ENCODE assay signal across 24 cellular contexts in the genomic region with DNA sequence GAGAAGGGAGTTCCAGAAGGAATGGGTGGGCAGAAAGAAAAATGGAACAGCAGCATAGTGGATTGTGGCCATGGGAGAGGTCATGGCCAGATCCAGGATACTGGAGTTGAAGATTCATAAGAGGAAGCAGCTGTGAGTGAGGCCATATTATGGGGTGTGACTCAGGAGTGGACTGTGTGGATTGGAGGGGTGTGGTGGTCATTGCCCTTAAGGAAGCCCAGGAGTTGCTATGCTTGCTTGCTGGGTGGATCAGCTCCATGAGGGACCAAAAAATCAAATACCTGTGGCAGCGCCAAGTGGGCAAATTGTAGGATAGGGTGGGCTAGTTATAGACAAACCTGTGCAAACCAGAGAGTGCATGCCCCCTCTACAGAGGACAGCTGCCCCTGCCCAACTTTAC. TPM values are rescaled to one million over a fixed set of nuclear protein-coding genes. Genes with fewer than 3 reads are reported as not detected.
A peak's percentile ranks its signal among the peaks of the same experiment; 100 is the strongest.
DNase-seq lines count a peak whose midpoint lies in the region; ATAC-seq and TF ChIP-seq lines count a peak whose summit lies in the region.
"Had no signal": no experiment of that assay in that cellular context is flagged by ENCODE, and none has a peak within 500 bp of the region (broad histone marks: within the 10 kb centered on the region; RNA-seq: fewer than 3 reads in every experiment).

No MANE protein-coding gene starts in this region.

- TF ChIP-seq POLR2A in spleen (IDR thresholded peaks at IDR 0.05) = no peak

- no peak overlapping the region for H3K27ac ChIP-seq in H9 (ENCODE audit: insufficient read length, low read depth, low read length)
- H3K27ac ChIP-seq in PC-3 (ENCODE audit: low read length) = no peak overlapping the region
- H3K27ac ChIP-seq in spleen = no peak overlapping the region

- BruUV-seq in PC-3 (replicated peaks; lab: Mats Ljungman, UMichigan) = no TSS peak

- H2AK5ac ChIP-seq in H9 (ENCODE audit: insufficient read length, low read length) = no peak overlapping the region

- no peak for DNase-seq in H9
- peak; percentile 52 for DNase-seq in PC-3
- DNase-seq in progenitor cell of endocrine pancreas (ENCODE audit: low spot score, unreplicated experiment) = no peak
- no peak for DNase-seq in activated effector memory CD4-positive, alpha-beta T cell treated with Interleukin-2 at 50 U/mL for 16 hours
- DNase-seq in spleen = no peak
- DNase-seq in D341Med (ENCODE audit: low spot score) = no peak
- DNase-seq in activated T-cell treated with anti-CD3 and anti-CD28 coated beads for 4 hours = no peak
- DNase-seq: activated CD4-positive, alpha-beta T cell treated with anti-CD3 and anti-CD28 coated beads, Interleukin-2, amount 50 U/mL, for 48 hours; activated CD8-positive, alpha-beta memory T cell treated with anti-CD3 and anti-CD28 coated beads, Interleukin-2, amount 50 U/mL, for 48 hours; CD4-positive, CD25-positive, alpha-beta regulatory T cell; DMS 273 treated with DMSO at 0.1 percent for 48 hours; foreskin melanocyte; hypothalamus; NCI-H1105; NCI-H2029 treated with DMSO at 0.1 percent for 48 hours; NCI-H345; posterior cingulate gyrus; sigmoid colon; stimulated activated naive CD8-positive, alpha-beta T cell treated with anti-CD3 and anti-CD28 coated beads, Interleukin-15, amount 100 ng/mL, for 72 hours; thyroid gland had no signal

- H3K27me3 ChIP-seq in H9 (ENCODE audit: insufficient read depth, low read length) (no peaks in the 10 kb centered on the region), PC-3 (ENCODE audit: low read length) (no peaks in the 10 kb centered on the region), spleen (replicated peaks in 1 of 7) (no peaks in the 10 kb centered on the region)
- H3K27me3 ChIP-seq: sigmoid colon, thyroid gland had no signal

- H3K56ac ChIP-seq in H9 (ENCODE audit: insufficient read length, low read depth, low read length) = no peak overlapping the region

- H4K5ac ChIP-seq in H9 (ENCODE audit: insufficient read length, low read depth, low read length) = no peak overlapping the region

- H3K4me1 Mint-ChIP-seq in H9 = peaks cover 31 to 40% of the 10 kb centered on the region in 2 experiments
- peaks cover 51% of the 10 kb centered on the region for H3K4me1 Mint-ChIP-seq in progenitor cell of endocrine pancreas (ENCODE audit: low read depth)
- H3K4me1 Mint-ChIP-seq: stimulated activated naive CD8-positive, alpha-beta T cell treated with anti-CD3 and anti-CD28 coated beads, Interleukin-15, amount 100 ng/mL, for 72 hours had no signal

- H3K4me1 ChIP-seq in H9 (ENCODE audit: insufficient read depth, low read length) (peaks cover 2% of the 10 kb centered on the region; the same call in 1 of the 2 replicates), PC-3 (ENCODE audit: insufficient read depth, low read length) (peaks cover 44% of the 10 kb centered on the region), spleen (peaks cover 0 to 7% (median 2%) of the 10 kb centered on the region in 6 donors)

- no peaks in the 10 kb centered on the region for H3K23me2 ChIP-seq in H9 (ENCODE audit: insufficient read length, low read depth, low read length, poor library complexity, severe bottlenecking)

- no peak overlapping the region for H3K18ac ChIP-seq in H9 (ENCODE audit: insufficient read length, low read depth, low read length)

- no peak overlapping the region for H3K4me2 ChIP-seq in H9 (ENCODE audit: insufficient read depth, insufficient read length, low read length)
- H3K4me2 ChIP-seq in PC-3 (ENCODE audit: low read length) = no peak overlapping the region
- H3K4me2 ChIP-seq: GM23338 had no signal

- no peak overlapping the region for H3K23ac ChIP-seq in H9 (ENCODE audit: insufficient read length, low read depth, low read length)

- H2AFZ ChIP-seq in H9 (ENCODE audit: low read length) (no peak overlapping the region), PC-3 (ENCODE audit: low read length) (no peak overlapping the region)
- H2AFZ ChIP-seq: GM23338 had no signal

- no peak overlapping the region for H2BK20ac ChIP-seq in H9 (ENCODE audit: low read depth, low read length, poor library complexity, severe bottlenecking)

- TF ChIP-seq CTCF in H9 (conservative IDR thresholded peaks at IDR 0.05) (no peak), PC-3 (conservative IDR thresholded peaks at IDR 0.05; ENCODE audit: low read depth, low read length) (no peak), progenitor cell of endocrine pancreas (IDR thresholded peaks at IDR 0.05; ENCODE audit: unreplicated experiment) (no peak), spleen (IDR thresholded peaks at IDR 0.05 in 8 of 11, conservative IDR thresholded peaks at IDR 0.05 in 3 of 11) (no peak)

- no peaks in the 10 kb centered on the region for H3K9me2 ChIP-seq in PC-3 (replicated peaks; ENCODE audit: low read length)

- no peak overlapping the region for H2BK120ac ChIP-seq in H9 (ENCODE audit: low read depth, low read length, poor library complexity, severe bottlenecking)

- H3F3A ChIP-seq in PC-3 (ENCODE audit: low read length, unreplicated experiment) = no peaks in the 10 kb centered on the region

- H4K8ac ChIP-seq in H9 (replicated peaks; ENCODE audit: insufficient read length, low read depth, low read length) = no peak overlapping the region

- H3K9me3 ChIP-seq in H9 (ENCODE audit: control insufficient read depth, low read depth, low read length) (no peaks in the 10 kb centered on the region), PC-3 (ENCODE audit: low read length) (no peaks in the 10 kb centered on the region), spleen (no peaks in the 10 kb centered on the region)
- H3K9me3 ChIP-seq: sigmoid colon, thyroid gland had no signal

- H3K9ac ChIP-seq in H9 (ENCODE audit: extremely low read depth, insufficient read length, low read length) (no peak overlapping the region), PC-3 (ENCODE audit: low read length) (no peak overlapping the region)

- peak overlapping the region in 2 of 3 experiments; percentile 11 to 49; a peak in 2 of 7 replicates for H3K27ac Mint-ChIP-seq in H9
- H3K27ac Mint-ChIP-seq in progenitor cell of endocrine pancreas = peak overlapping the region; percentile 72
- H3K27ac Mint-ChIP-seq: activated naive CD8-positive, alpha-beta T cell; activated T-helper 2 cell treated with anti-CD3 and anti-CD28 coated beads, Interferon-gamma antibody, Interleukin-2, Interleukin-4, amounts not matched to agents 10 μg/mL and 5 μg/mL and 100 μg/mL, durations not matched to agents 14 hours and 24 hours and 36 hours; GM23338; stimulated activated naive CD8-positive, alpha-beta T cell treated with anti-CD3 and anti-CD28 coated beads, Interleukin-15, amount 100 ng/mL, for 72 hours had no signal

- H3K4me3 ChIP-seq in PC-3 (ENCODE audit: low read length) (no peak overlapping the region), spleen (no peak overlapping the region)
- H3K4me3 ChIP-seq: GM23338, sigmoid colon, thyroid gland had no signal

- H3K36me3 ChIP-seq in PC-3 (ENCODE audit: low read depth, low read length) = no peaks in the 10 kb centered on the region
- H3K36me3 ChIP-seq in spleen = no peaks in the 10 kb centered on the region
- H3K36me3 ChIP-seq: sigmoid colon, thyroid gland had no signal

- H3T11ph ChIP-seq in H9 (ENCODE audit: low read length) = no peak overlapping the region

- intact Hi-C loops in PC-3 (cut with micrococcal nuclease) (loop anchor here (5.0 kb wide), 1 partner anchor 144 kb away; no protein-coding TSS in a partner anchor), spleen (cut with DNase I; ENCODE audit: low total_unique reads) (no loop called here)

- no peak overlapping the region for H3K14ac ChIP-seq in H9 (ENCODE audit: insufficient read depth, low read length)

- no peaks in the 10 kb centered on the region; the same call in 1 of the 2 replicates for H3K79me2 ChIP-seq in H9 (ENCODE audit: insufficient read depth, low read length)
- peaks cover 70% of the 10 kb centered on the region for H3K79me2 ChIP-seq in PC-3 (ENCODE audit: low read length)

- no peak overlapping the region for H4K91ac ChIP-seq in H9 (ENCODE audit: insufficient read length, low read depth, low read length)

- H3K4me3 Mint-ChIP-seq in H9 = no peak overlapping the region
- H3K4me3 Mint-ChIP-seq in progenitor cell of endocrine pancreas (ENCODE audit: low read depth) = no peak overlapping the region
- H3K4me3 Mint-ChIP-seq: activated naive CD8-positive, alpha-beta T cell; CD4-positive, CD25-positive, alpha-beta regulatory T cell; GM23338; stimulated activated naive CD8-positive, alpha-beta T cell treated with anti-CD3 and anti-CD28 coated beads, Interleukin-15, amount 100 ng/mL, for 72 hours had no signal

- POLR2A ChIA-PET in PC-3 (lab: Charles Lee; ENCODE audit: unreplicated experiment) = no interaction called here

- no peak overlapping the region for H2BK5ac ChIP-seq in H9 (ENCODE audit: insufficient read length, low read length)

- no peaks in the 10 kb centered on the region for H3K27me3 Mint-ChIP-seq in H9 (ENCODE audit: low read depth)
- H3K27me3 Mint-ChIP-seq in progenitor cell of endocrine pancreas = no peaks in the 10 kb centered on the region
- H3K27me3 Mint-ChIP-seq: activated naive CD8-positive, alpha-beta T cell; CD4-positive, CD25-positive, alpha-beta regulatory T cell; stimulated activated naive CD8-positive, alpha-beta T cell treated with anti-CD3 and anti-CD28 coated beads, Interleukin-15, amount 100 ng/mL, for 72 hours had no signal

- no peak overlapping the region for H2BK12ac ChIP-seq in H9 (ENCODE audit: insufficient read length, low read depth, low read length)

- CTCF ChIA-PET in PC-3 (lab: Charles Lee) = no interaction called here

- ATAC-seq in PC-3 = peak; percentile 45
- ATAC-seq in esophagus mucosa = peak; percentile 71
- ATAC-seq: GM23338; stimulated activated naive CD8-positive, alpha-beta T cell treated with anti-CD3 and anti-CD28 coated beads, Interleukin-15, amount 100 ng/mL, for 72 hours had no signal

- no peak overlapping the region for H3K4ac ChIP-seq in H9 (ENCODE audit: low read depth, low read length)

- no peak overlapping the region for H2BK15ac ChIP-seq in H9 (ENCODE audit: low read depth, low read length)

- no CpG with 5 or more reads among the region's 1 CpG for WGBS in H9 (ENCODE audit: extremely low coverage, insufficient read length, low lambda C conversion rate)
- WGBS in spleen, 5 donors = 92 to 100% (median 100%) methylated on average over 1 of the region's 1 CpG

- no peaks in the 10 kb centered on the region for H3K36me3 Mint-ChIP-seq in H9 (ENCODE audit: insufficient read depth in 1 of 3, low read depth in 3 of 3)
- peaks cover under 1% of the 10 kb centered on the region for H3K36me3 Mint-ChIP-seq in progenitor cell of endocrine pancreas (ENCODE audit: insufficient read depth)
- H3K36me3 Mint-ChIP-seq: activated naive CD8-positive, alpha-beta T cell; CD4-positive, CD25-positive, alpha-beta regulatory T cell had no signal

- no peaks in the 10 kb centered on the region for H3K79me1 ChIP-seq in H9 (ENCODE audit: insufficient read depth, low read depth, low read length, poor library complexity, severe bottlenecking)

- H4K20me1 ChIP-seq in H9 (ENCODE audit: control insufficient read depth, insufficient read depth, insufficient read length) (no peaks in the 10 kb centered on the region), PC-3 (ENCODE audit: low read length) (no peaks in the 10 kb centered on the region; the same call in 1 of the 2 replicates)

- H3K9me3 Mint-ChIP-seq in H9 (no peaks in the 10 kb centered on the region), progenitor cell of endocrine pancreas (ENCODE audit: low read depth) (no peaks in the 10 kb centered on the region)
- H3K9me3 Mint-ChIP-seq: activated T-helper 2 cell treated with anti-CD3 and anti-CD28 coated beads, Interferon-gamma antibody, Interleukin-2, Interleukin-4, amounts not matched to agents 10 μg/mL and 5 μg/mL and 100 μg/mL, durations not matched to agents 14 hours and 24 hours and 36 hours; CD4-positive, CD25-positive, alpha-beta regulatory T cell; GM23338; stimulated activated naive CD8-positive, alpha-beta T cell treated with anti-CD3 and anti-CD28 coated beads, Interleukin-15, amount 100 ng/mL, for 72 hours had no signal

RNA-seq across cellular contexts. Expression of gene LRRC1, which starts 18.3 kb away (rescaled TPM):
- 8.4 and 10.3 TPM in 2 replicates for total RNA-seq in H9 (2021)
- total RNA-seq in PC-3 (2014; rRNA removed) = 18.1 and 19.4 TPM in 2 replicates
- 21.9 TPM for total RNA-seq in esophagus mucosa
- total RNA-seq in progenitor cell of endocrine pancreas = 36.2 and 39.2 TPM in 2 replicates
- 1 to 10 TPM; 2.4 to 6.3 (median 4.0) TPM for total RNA-seq in spleen
- polyA plus RNA-seq in spleen = 1 to 10 TPM; 1.8 to 2.2 (median 2.0) TPM
